8 cellular contexts compared by ENCODE assay signal in genomic region chr12:90102957-90103652, GRCh38.
A peak's percentile ranks its signal among the peaks of the same experiment; 100 is the strongest.
DNase-seq lines count a peak whose midpoint lies in the region; ATAC-seq and TF ChIP-seq lines count a peak whose summit lies in the region.

No MANE protein-coding gene starts in this region.

- H3K9me3 Mint-ChIP-seq in WTC11, result no peaks in the 10 kb centered on the region
- H3K9me3 Mint-ChIP-seq in stimulated activated naive CD8-positive, alpha-beta T cell treated with anti-CD3 and anti-CD28 coated beads, Interleukin-15, amount 100 ng/mL, for 72 hours, result no peaks in the 10 kb centered on the region

- DNase-seq in heart right ventricle (no peak), right atrium auricular region (ENCODE audit: low spot score) (no peak), Kasumi-1 (lab: John Stamatoyannopoulos, UW) (peak; percentile 60 to 76), WTC11 (ENCODE audit: low spot score) (no peak), foreskin melanocyte (peak; percentile 24), mesenteric fat pad (ENCODE audit: low spot score) (no peak)
- DNase-seq in stimulated activated naive CD8-positive, alpha-beta T cell treated with anti-CD3 and anti-CD28 coated beads, Interleukin-15, amount 100 ng/mL, for 72 hours, result peak; percentile 11

- 81 to 84% methylated on average over 3 of the region's 3 CpGs for WGBS in heart right ventricle, 2 donors

- peak; percentile 17 to 66 (median 48) for TF ChIP-seq CTCF in heart right ventricle (IDR thresholded peaks at IDR 0.05)
- TF ChIP-seq CTCF in right atrium auricular region (IDR thresholded peaks at IDR 0.05), result peak in 1 of 2 donors; percentile 63
- TF ChIP-seq CTCF in WTC11 (IDR thresholded peaks at IDR 0.05), result 0 out of 2 replicates have a peak, but pooled peaks have one; percentile 24

- CTCF ChIA-PET in WTC11 (lab: Charles Lee), result interaction anchor here (0.5 to 1.1 kb wide), 6 partner anchors 8 to 859 kb away, joined by 3 to 5 read pairs (median 4); no protein-coding TSS in a partner anchor

- intact Hi-C loops in heart right ventricle (cut with DNase I), result loop anchor here in 9 of 10 donors (5.0 to 10.0 kb wide), 2 partner anchors 558 to 561 kb away; no protein-coding TSS in a partner anchor

- no peaks in the 10 kb centered on the region for H3K27me3 Mint-ChIP-seq in WTC11 (ENCODE audit: low read depth)
- peaks cover 9% of the 10 kb centered on the region for H3K27me3 Mint-ChIP-seq in stimulated activated naive CD8-positive, alpha-beta T cell treated with anti-CD3 and anti-CD28 coated beads, Interleukin-15, amount 100 ng/mL, for 72 hours

- H3K27ac Mint-ChIP-seq in WTC11, result no peak overlapping the region
- H3K27ac Mint-ChIP-seq in stimulated activated naive CD8-positive, alpha-beta T cell treated with anti-CD3 and anti-CD28 coated beads, Interleukin-15, amount 100 ng/mL, for 72 hours, result no peak overlapping the region

- no peak overlapping the region for H3K4me3 Mint-ChIP-seq in WTC11
- H3K4me3 Mint-ChIP-seq in stimulated activated naive CD8-positive, alpha-beta T cell treated with anti-CD3 and anti-CD28 coated beads, Interleukin-15, amount 100 ng/mL, for 72 hours, result no peak overlapping the region

- peaks cover 14% of the 10 kb centered on the region for H3K4me1 Mint-ChIP-seq in WTC11
- H3K4me1 Mint-ChIP-seq in stimulated activated naive CD8-positive, alpha-beta T cell treated with anti-CD3 and anti-CD28 coated beads, Interleukin-15, amount 100 ng/mL, for 72 hours, result peaks cover 15% of the 10 kb centered on the region

- ATAC-seq in heart right ventricle (peak in 1 of 8 donors; percentile 42), GM21786 (IDR thresholded peaks at IDR 0.05; ENCODE audit: unreplicated experiment) (peak; percentile 76), WTC11 (peak; percentile 89)
- peak; percentile 86 for ATAC-seq in stimulated activated naive CD8-positive, alpha-beta T cell treated with anti-CD3 and anti-CD28 coated beads, Interleukin-15, amount 100 ng/mL, for 72 hours

- H3K9me3 ChIP-seq in heart right ventricle (no peaks in the 10 kb centered on the region), right atrium auricular region (no peaks in the 10 kb centered on the region)

- no peaks in the 10 kb centered on the region for H3K36me3 Mint-ChIP-seq in WTC11

- POLR2A ChIA-PET in WTC11 (lab: Charles Lee), result no interaction called here

- H3K4me1 ChIP-seq in heart right ventricle, result peaks cover 0 to 5% (median 0%) of the 10 kb centered on the region in 9 donors
- H3K4me1 ChIP-seq in right atrium auricular region, result no peaks in the 10 kb centered on the region

- H3K36me3 ChIP-seq in heart right ventricle (no peaks in the 10 kb centered on the region), right atrium auricular region (no peaks in the 10 kb centered on the region)

- H3K4me3 ChIP-seq in heart right ventricle (no peak overlapping the region), right atrium auricular region (no peak overlapping the region)

- H3K27ac ChIP-seq in heart right ventricle, result no peak overlapping the region
- H3K27ac ChIP-seq in right atrium auricular region, result no peak overlapping the region

- no peaks in the 10 kb centered on the region for H3K27me3 ChIP-seq in heart right ventricle
- no peaks in the 10 kb centered on the region for H3K27me3 ChIP-seq in right atrium auricular region

TF ChIP-seq in WTC11, 78 proteins besides CTCF, POLR2A, EP300 and RAD21 (continues in another document):
- TF ChIP-seq E2F5 (CRISPR knock-in tag; IDR thresholded peaks at IDR 0.05) (no peak), ARID4B (CRISPR knock-in tag; IDR thresholded peaks at IDR 0.05; ENCODE audit: borderline replicate concordance) (no peak), ERG (CRISPR knock-in tag; IDR thresholded peaks at IDR 0.05) (no peak), ZNF423 (CRISPR knock-in tag; IDR thresholded peaks at IDR 0.05) (no peak), AFF4 (CRISPR knock-in tag; IDR thresholded peaks at IDR 0.05; ENCODE audit: borderline replicate concordance) (no peak), ZSCAN18 (CRISPR knock-in tag; IDR thresholded peaks at IDR 0.05) (no peak)

Comparison
In these comparisons a context has a peak if more than half of its experiments do, and no peak if none do; other contexts are left out.
1. DNase-seq: peak in Kasumi-1 (2 of 2), foreskin melanocyte (single experiment) and stimulated activated naive CD8-positive, alpha-beta T cell treated with anti-CD3 and anti-CD28 coated beads, Interleukin-15, amount 100 ng/mL, for 72 hours (2 of 2); none in heart right ventricle (0 of 2), right atrium auricular region (single experiment), WTC11 (single experiment) and mesenteric fat pad (single experiment).